ENCODE assay signal across 25 cellular contexts in genomic region chr13:47816835-47817234, GRCh38.
"Had no signal": no experiment of that assay in that cellular context is flagged by ENCODE, and none has a peak within 500 bp of the region (broad histone marks: within the 10 kb centered on the region; RNA-seq: fewer than 3 reads in every experiment).

No MANE protein-coding gene starts in this region.

- H3K27me3 ChIP-seq: esophagus squamous epithelium, left lung, pancreas, testis, transverse colon had no signal

- H3K27ac ChIP-seq: epithelial cell of prostate, esophagus squamous epithelium, left lung, lower lobe of right lung, pancreas, prostate gland, skin epidermis, testis, transverse colon had no signal

- DNase-seq: activated CD4-positive, alpha-beta memory T cell treated with anti-CD3 and anti-CD28 coated beads, Interleukin-2, amount 10 ng/mL, durations not matched to agents 7 days and 5 days; activated CD4-positive, alpha-beta T cell treated with anti-CD3 and anti-CD28 coated beads for 1 hour; activated CD4-positive, alpha-beta T cell treated with anti-CD3 and anti-CD28 coated beads, Interleukin-2, amount 10 ng/mL, durations not matched to agents 7 days and 5 days; activated gamma-delta T cell treated with Interleukin-2 at 50 U/mL for 16 hours; activated naive CD4-positive, alpha-beta T cell treated with anti-CD3 and anti-CD28 coated beads, Interleukin-2, amount 50 U/mL, for 16 hours; activated T-cell treated with anti-CD3 and anti-CD28 coated beads, Interleukin-2, amount 50 U/mL, for 4 hours; amniotic stem cell; central memory CD4-positive, alpha-beta T cell; esophagus squamous epithelium; foreskin melanocyte; kidney glomerular epithelial cell; left lung; lower lobe of right lung; nucleus accumbens; pancreas; retina; stimulated activated CD4-positive, alpha-beta T cell treated with anti-CD3 and anti-CD28 coated beads, Interleukin-12 subunit alpha, Interleukin-12 subunit beta, amount 100 ng/mL, for 4 hours; stimulated activated CD4-positive, alpha-beta T cell treated with anti-CD3 and anti-CD28 coated beads, Interleukin-4, amount 100 ng/mL, for 1 hour; stimulated activated naive CD8-positive, alpha-beta T cell treated with anti-CD3 and anti-CD28 coated beads, Interleukin-15, Interleukin-2, amounts not matched to agents 100 U/mL and 50 U/mL, for 24 hours; T1000; testis; transverse colon had no signal

- H3K4me1 ChIP-seq: esophagus squamous epithelium, left lung, lower lobe of right lung, pancreas, prostate gland, testis, transverse colon had no signal

- H3K4me3 ChIP-seq: esophagus squamous epithelium, left lung, lower lobe of right lung, pancreas, prostate gland, skin epidermis, testis, transverse colon had no signal

- H3K36me3 ChIP-seq: esophagus squamous epithelium, left lung, lower lobe of right lung, pancreas, prostate gland, transverse colon had no signal

- H3K9me3 ChIP-seq: esophagus squamous epithelium, left lung, lower lobe of right lung, pancreas, prostate gland, testis, transverse colon had no signal
